In genomic region chr12:24359418-24359817, GRCh38 we compare ENCODE assay signal across 28 cellular contexts.
"Had no signal": no experiment of that assay in that cellular context is flagged by ENCODE, and none has a peak within 500 bp of the region (broad histone marks: within the 10 kb centered on the region; RNA-seq: fewer than 3 reads in every experiment).

No MANE protein-coding gene starts in this region.

- H3K4me1 ChIP-seq: pancreas, psoas muscle, sigmoid colon had no signal

- H3K9me3 ChIP-seq: pancreas, psoas muscle, sigmoid colon, thoracic aorta, uterus had no signal

- H3K4me3 ChIP-seq: coronary artery, dorsolateral prefrontal cortex, pancreas, psoas muscle, sigmoid colon, thoracic aorta, uterus had no signal

- H3K27me3 ChIP-seq: dorsolateral prefrontal cortex, pancreas, sigmoid colon, uterus had no signal

- H3K27ac ChIP-seq: coronary artery, dorsolateral prefrontal cortex, pancreas, psoas muscle, sigmoid colon, thoracic aorta, uterus, VCaP had no signal

- DNase-seq: activated CD4-positive, alpha-beta memory T cell treated with anti-CD3 and anti-CD28 coated beads for 36 hours; activated CD4-positive, alpha-beta T cell treated with anti-CD3 and anti-CD28 coated beads for 48 hours; activated gamma-delta T cell treated with Interleukin-2 at 50 U/mL for 16 hours; activated T-cell treated with anti-CD3 and anti-CD28 coated beads, Interleukin-2, amount 50 U/mL, for 4 hours; anterior cingulate cortex; dorsolateral prefrontal cortex; effector memory CD4-positive, alpha-beta T cell; foreskin fibroblast; head of caudate nucleus; hippocampal formation; left cardiac atrium; left ventricle myocardium superior; mammary epithelial cell; midbrain; naive thymus-derived CD4-positive, alpha-beta T cell; nucleus accumbens; pancreas; psoas muscle; sigmoid colon; stimulated activated naive CD4-positive, alpha-beta T cell treated with Interleukin-2 at 50 U/mL for 16 hours; SW 1271; T-helper 9 cell; uterus had no signal

- ATAC-seq: activated CD4-positive, CD25-positive, alpha-beta regulatory T cell treated with anti-CD3 and anti-CD28 coated beads, Interleukin-2, amount 50 U/mL, for 24 hours; activated T-cell treated with anti-CD3 and anti-CD28 coated beads, Interleukin-2, amount 50 U/mL, for 4 hours; activated T-helper 17 cell treated with anti-CD3 and anti-CD28 coated beads, Interleukin-2, amount 50 U/mL, for 72 hours; left cardiac atrium; left ventricle myocardium superior; naive thymus-derived CD4-positive, alpha-beta T cell; psoas muscle had no signal

- H3K36me3 ChIP-seq: pancreas, sigmoid colon, thoracic aorta, uterus had no signal
